Comparison of ENCODE assay signal across 27 cellular contexts in the genomic region with DNA sequence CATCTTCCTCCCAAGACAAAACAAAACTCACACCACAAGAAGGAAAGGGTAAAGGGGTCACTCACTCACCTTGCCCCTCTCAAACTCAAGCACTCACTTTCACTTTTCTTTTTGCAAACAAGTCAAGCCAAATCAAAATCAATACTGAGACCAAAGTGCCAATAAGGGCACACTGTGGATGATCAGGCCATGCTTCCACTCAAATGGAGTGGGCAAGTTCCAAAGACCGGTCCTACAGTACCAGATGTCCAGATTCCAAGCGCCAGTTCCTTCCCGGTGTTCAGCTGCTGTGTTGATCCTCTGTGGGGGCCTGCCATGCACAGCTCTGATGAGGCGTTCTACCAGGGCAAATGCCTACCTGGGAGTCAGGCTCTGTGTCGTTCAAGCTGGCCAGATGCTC.
"Had no signal": no experiment of that assay in that cellular context is flagged by ENCODE, and none has a peak within 500 bp of the region (broad histone marks: within the 10 kb centered on the region; RNA-seq: fewer than 3 reads in every experiment).

No MANE protein-coding gene starts in this region.

- H3K36me3 ChIP-seq: lower lobe of right lung, pancreas, prostate gland, sigmoid colon, stomach, thyroid gland, transverse colon, upper lobe of left lung, vagina had no signal

- H3K4me1 ChIP-seq: lower lobe of right lung, pancreas, prostate gland, sigmoid colon, stomach, testis, thyroid gland, transverse colon, upper lobe of left lung, vagina had no signal

- H3K27ac ChIP-seq: lower lobe of right lung, pancreas, prostate gland, sigmoid colon, stomach, testis, thyroid gland, transverse colon, upper lobe of left lung, vagina had no signal

- H3K9me3 ChIP-seq: lower lobe of right lung, pancreas, prostate gland, testis, thyroid gland, transverse colon, vagina had no signal

- DNase-seq: hypothalamus; immature natural killer cell; left ventricle myocardium superior; lower lobe of right lung; mammary epithelial cell; mesenchymal stem cell; naive thymus-derived CD8-positive, alpha-beta T cell; nucleus accumbens; posterior cingulate gyrus; retina; sigmoid colon; small intestine; stimulated activated CD4-positive, alpha-beta T cell treated with anti-CD3 and anti-CD28 coated beads, Interleukin-1b, Interleukin-23, amount 100 ng/mL, for 48 hours; stimulated activated CD4-positive, alpha-beta T cell treated with anti-CD3 and anti-CD28 coated beads, Interleukin-2, amount 100 ng/mL, for 48 hours; stimulated activated CD4-positive, alpha-beta T cell treated with anti-CD3 and anti-CD28 coated beads, Interleukin-4, amount 100 ng/mL, for 4 hours; stimulated activated CD8-positive, alpha-beta memory T cell treated with anti-CD3 and anti-CD28 coated beads, Interleukin-4, amount 100 ng/mL, for 48 hours; stimulated activated naive CD8-positive, alpha-beta T cell treated with anti-CD3 and anti-CD28 coated beads, Interleukin-15, Interleukin-2, amounts not matched to agents 100 U/mL and 50 U/mL, for 24 hours; stomach; testis; thyroid gland; transverse colon; upper lobe of left lung had no signal

- ATAC-seq: left ventricle myocardium superior; naive thymus-derived CD8-positive, alpha-beta T cell; pancreas; right cardiac atrium; stimulated activated memory B cell treated with anti-CD40 and anti-IgM and Interleukin-4, amounts not matched to agents 10 μg/mL and 1 μg/mL and 100 μg/mL, for 72 hours; stimulated activated naive CD8-positive, alpha-beta T cell treated with anti-CD3 and anti-CD28 coated beads, Interleukin-15, Interleukin-2, amounts not matched to agents 100 U/mL and 50 U/mL, for 24 hours had no signal

- H3K27me3 ChIP-seq: pancreas, sigmoid colon, stomach, testis, thyroid gland, transverse colon, upper lobe of left lung, vagina had no signal

- H3K4me3 ChIP-seq: lower lobe of right lung, pancreas, prostate gland, sigmoid colon, stomach, testis, thyroid gland, transverse colon, upper lobe of left lung, vagina had no signal
